25 cellular contexts compared by ENCODE assay signal in genomic region chr22:32327596-32328171, GRCh38. TPM values are rescaled to one million over a fixed set of nuclear protein-coding genes. Genes with fewer than 3 reads are reported as not detected.
DNase-seq lines count a peak whose midpoint lies in the region; TF ChIP-seq lines count a peak whose summit lies in the region.
"Had no signal": no experiment of that assay in that cellular context is flagged by ENCODE, and none has a peak within 500 bp of the region (broad histone marks: within the 10 kb centered on the region; RNA-seq: fewer than 3 reads in every experiment).

No MANE protein-coding gene starts in this region.

- H3K4me1 Mint-ChIP-seq in activated CD4-positive, alpha-beta memory T cell treated with anti-CD3 and anti-CD28 coated beads, Interleukin-2, amount 10 ng/mL, durations not matched to agents 7 days and 5 days = peaks cover 6% of the 10 kb centered on the region
- H3K4me1 Mint-ChIP-seq in activated CD4-positive, alpha-beta memory T cell treated with anti-CD3 and anti-CD28 coated beads for 36 hours (ENCODE audit: low read depth) = no peaks in the 10 kb centered on the region
- H3K4me1 Mint-ChIP-seq in osteocyte (ENCODE audit: unreplicated experiment) = no peaks in the 10 kb centered on the region
- H3K4me1 Mint-ChIP-seq in activated naive CD4-positive, alpha-beta T cell treated with anti-CD3 and anti-CD28 coated beads, Interleukin-2, amount 10 ng/mL, durations not matched to agents 7 days and 5 days = peaks cover 7% of the 10 kb centered on the region

- H3K4me1 ChIP-seq in vagina = no peaks in the 10 kb centered on the region
- H3K4me1 ChIP-seq: Caco-2 had no signal

- H3K9me3 Mint-ChIP-seq in activated CD4-positive, alpha-beta memory T cell treated with anti-CD3 and anti-CD28 coated beads, Interleukin-2, amount 10 ng/mL, durations not matched to agents 7 days and 5 days = no peaks in the 10 kb centered on the region
- H3K9me3 Mint-ChIP-seq in activated CD4-positive, alpha-beta memory T cell treated with anti-CD3 and anti-CD28 coated beads for 36 hours = no peaks in the 10 kb centered on the region
- H3K9me3 Mint-ChIP-seq in osteocyte (ENCODE audit: unreplicated experiment) = peaks cover 6% of the 10 kb centered on the region
- no peaks in the 10 kb centered on the region for H3K9me3 Mint-ChIP-seq in activated naive CD4-positive, alpha-beta T cell treated with anti-CD3 and anti-CD28 coated beads, Interleukin-2, amount 10 ng/mL, durations not matched to agents 7 days and 5 days
- H3K9me3 Mint-ChIP-seq: CD4-positive, alpha-beta T cell had no signal

- no peak for TF ChIP-seq CTCF in osteocyte (IDR thresholded peaks at IDR 0.05)
- TF ChIP-seq CTCF in vagina (IDR thresholded peaks at IDR 0.05) = no peak

- TF ChIP-seq POLR2A in vagina (IDR thresholded peaks at IDR 0.05) = no peak

- no peak overlapping the region for H3K4me3 ChIP-seq in vagina
- H3K4me3 ChIP-seq: BLaER1, GM12878, GM23248 had no signal

- no peak overlapping the region for H3K27ac ChIP-seq in vagina
- H3K27ac ChIP-seq: 22Rv1, BLaER1, GM23248 had no signal

- H3K27me3 ChIP-seq in vagina = no peaks in the 10 kb centered on the region
- H3K27me3 ChIP-seq: BLaER1 had no signal

- no peaks in the 10 kb centered on the region for H3K36me3 Mint-ChIP-seq in activated CD4-positive, alpha-beta memory T cell treated with anti-CD3 and anti-CD28 coated beads, Interleukin-2, amount 10 ng/mL, durations not matched to agents 7 days and 5 days (ENCODE audit: low read depth)
- no peaks in the 10 kb centered on the region for H3K36me3 Mint-ChIP-seq in activated CD4-positive, alpha-beta memory T cell treated with anti-CD3 and anti-CD28 coated beads for 36 hours
- H3K36me3 Mint-ChIP-seq in osteocyte (ENCODE audit: unreplicated experiment) = no peaks in the 10 kb centered on the region
- H3K36me3 Mint-ChIP-seq in activated naive CD4-positive, alpha-beta T cell treated with anti-CD3 and anti-CD28 coated beads, Interleukin-2, amount 10 ng/mL, durations not matched to agents 7 days and 5 days = no peaks in the 10 kb centered on the region

- CTCF ChIA-PET in activated CD4-positive, alpha-beta memory T cell treated with anti-CD3 and anti-CD28 coated beads, Interleukin-2, amount 10 ng/mL, durations not matched to agents 7 days and 5 days (lab: Charles Lee) = no interaction called here
- CTCF ChIA-PET in activated CD4-positive, alpha-beta memory T cell treated with anti-CD3 and anti-CD28 coated beads for 36 hours (lab: Charles Lee) = no interaction called here
- CTCF ChIA-PET in activated naive CD4-positive, alpha-beta T cell treated with anti-CD3 and anti-CD28 coated beads, Interleukin-2, amount 10 ng/mL, durations not matched to agents 7 days and 5 days (lab: Charles Lee) = no interaction called here

- H3K27ac Mint-ChIP-seq in activated CD4-positive, alpha-beta memory T cell treated with anti-CD3 and anti-CD28 coated beads, Interleukin-2, amount 10 ng/mL, durations not matched to agents 7 days and 5 days = no peak overlapping the region
- H3K27ac Mint-ChIP-seq in activated CD4-positive, alpha-beta memory T cell treated with anti-CD3 and anti-CD28 coated beads for 36 hours = no peak overlapping the region
- no peak overlapping the region for H3K27ac Mint-ChIP-seq in osteocyte (ENCODE audit: unreplicated experiment)
- H3K27ac Mint-ChIP-seq in activated naive CD4-positive, alpha-beta T cell treated with anti-CD3 and anti-CD28 coated beads, Interleukin-2, amount 10 ng/mL, durations not matched to agents 7 days and 5 days = no peak overlapping the region
- H3K27ac Mint-ChIP-seq: CD4-positive, alpha-beta T cell had no signal

- peak; percentile 11 for DNase-seq in activated CD4-positive, alpha-beta memory T cell treated with anti-CD3 and anti-CD28 coated beads, Interleukin-2, amount 10 ng/mL, durations not matched to agents 7 days and 5 days
- no peak for DNase-seq in activated CD4-positive, alpha-beta memory T cell treated with anti-CD3 and anti-CD28 coated beads for 36 hours
- DNase-seq in ecto neural progenitor cell (ENCODE audit: low spot score) (peak; percentile 28), osteocyte (ENCODE audit: extremely low spot score, unreplicated experiment) (peak; percentile 75), vagina (ENCODE audit: extremely low spot score in 2 of 2) (peak; percentile 62 to 77), NCI-H2081 (lab: John Stamatoyannopoulos, UW) (no peak), T-helper 9 cell (no peak)
- DNase-seq in activated naive CD4-positive, alpha-beta T cell treated with anti-CD3 and anti-CD28 coated beads, Interleukin-2, amount 10 ng/mL, durations not matched to agents 7 days and 5 days = no peak
- DNase-seq: ACHN; Caco-2; CD4-positive, alpha-beta T cell; DND-41; HCEC 1CT; KG1; NCI-H1092 treated with DMSO at 0.1 percent for 48 hours; NCI-H146; NCI-H2029 treated with DMSO at 0.1 percent for 48 hours; NCI-H2171; NCI-H524; NCI-H774 had no signal

- no peaks in the 10 kb centered on the region for H3K27me3 Mint-ChIP-seq in activated CD4-positive, alpha-beta memory T cell treated with anti-CD3 and anti-CD28 coated beads, Interleukin-2, amount 10 ng/mL, durations not matched to agents 7 days and 5 days
- H3K27me3 Mint-ChIP-seq in activated CD4-positive, alpha-beta memory T cell treated with anti-CD3 and anti-CD28 coated beads for 36 hours = peaks cover 1% of the 10 kb centered on the region
- no peaks in the 10 kb centered on the region for H3K27me3 Mint-ChIP-seq in osteocyte (ENCODE audit: unreplicated experiment)
- H3K27me3 Mint-ChIP-seq in activated naive CD4-positive, alpha-beta T cell treated with anti-CD3 and anti-CD28 coated beads, Interleukin-2, amount 10 ng/mL, durations not matched to agents 7 days and 5 days = peaks cover 5% of the 10 kb centered on the region

- no peaks in the 10 kb centered on the region for H3K9me3 ChIP-seq in vagina
- H3K9me3 ChIP-seq: BLaER1, Caco-2 had no signal

- POLR2A ChIA-PET in activated CD4-positive, alpha-beta memory T cell treated with anti-CD3 and anti-CD28 coated beads, Interleukin-2, amount 10 ng/mL, durations not matched to agents 7 days and 5 days (lab: Charles Lee) = interaction anchor here (1.2 kb wide), 1 partner anchor 38 kb away, joined by 3 read pairs; no protein-coding TSS in a partner anchor
- POLR2A ChIA-PET in activated CD4-positive, alpha-beta memory T cell treated with anti-CD3 and anti-CD28 coated beads for 36 hours (lab: Charles Lee) = no interaction called here

- no peaks in the 10 kb centered on the region for H3K36me3 ChIP-seq in vagina
- H3K36me3 ChIP-seq: BLaER1 had no signal

- H3K4me3 Mint-ChIP-seq in activated CD4-positive, alpha-beta memory T cell treated with anti-CD3 and anti-CD28 coated beads, Interleukin-2, amount 10 ng/mL, durations not matched to agents 7 days and 5 days = no peak overlapping the region
- no peak overlapping the region for H3K4me3 Mint-ChIP-seq in activated CD4-positive, alpha-beta memory T cell treated with anti-CD3 and anti-CD28 coated beads for 36 hours
- no peak overlapping the region for H3K4me3 Mint-ChIP-seq in osteocyte (ENCODE audit: unreplicated experiment)
- H3K4me3 Mint-ChIP-seq in activated naive CD4-positive, alpha-beta T cell treated with anti-CD3 and anti-CD28 coated beads, Interleukin-2, amount 10 ng/mL, durations not matched to agents 7 days and 5 days = no peak overlapping the region
- H3K4me3 Mint-ChIP-seq: CD4-positive, alpha-beta T cell had no signal

- intact Hi-C loops in activated CD4-positive, alpha-beta memory T cell treated with anti-CD3 and anti-CD28 coated beads for 36 hours (cut with micrococcal nuclease) = no loop called here
- intact Hi-C loops in vagina (cut with DNase I) = no loop called here

RNA-seq across cellular contexts. Expression of gene RFPL3, which starts 30.0 kb away (rescaled TPM):
- total RNA-seq in activated CD4-positive, alpha-beta memory T cell treated with anti-CD3 and anti-CD28 coated beads, Interleukin-2, amount 10 ng/mL, durations not matched to agents 7 days and 5 days = not detected
- total RNA-seq in activated CD4-positive, alpha-beta memory T cell treated with anti-CD3 and anti-CD28 coated beads for 36 hours = not detected
- total RNA-seq in osteocyte = not detected in 2 replicates
- not detected for total RNA-seq in vagina
- total RNA-seq: Caco-2; CD4-positive, alpha-beta T cell; GM12878; GM23248; SK-MEL-5 had no signal

Comparison
In these comparisons a context has a peak if more than half of its experiments do, and no peak if none do; other contexts are left out.
1. DNase-seq: peak in activated CD4-positive, alpha-beta memory T cell treated with anti-CD3 and anti-CD28 coated beads, Interleukin-2, amount 10 ng/mL, durations not matched to agents 7 days and 5 days (single experiment), ecto neural progenitor cell (single experiment), osteocyte (single experiment) and vagina (2 of 2); none in activated CD4-positive, alpha-beta memory T cell treated with anti-CD3 and anti-CD28 coated beads for 36 hours (single experiment), NCI-H2081 (0 of 2), activated naive CD4-positive, alpha-beta T cell treated with anti-CD3 and anti-CD28 coated beads, Interleukin-2, amount 10 ng/mL, durations not matched to agents 7 days and 5 days (single experiment) and T-helper 9 cell (single experiment).